In genomic region chr9:135303280-135303647, GRCh38 we compare ENCODE assay signal across 19 cellular contexts.
"Had no signal": no experiment of that assay in that cellular context is flagged by ENCODE, and none has a peak within 500 bp of the region (broad histone marks: within the 10 kb centered on the region; RNA-seq: fewer than 3 reads in every experiment).

No MANE protein-coding gene starts in this region.

- H3K4me2 ChIP-seq: smooth muscle cell had no signal

- H3K9me3 ChIP-seq: body of pancreas, mucosa of descending colon, neutrophil, thoracic aorta, upper lobe of right lung had no signal

- H3K27ac ChIP-seq: body of pancreas, dorsolateral prefrontal cortex, neutrophil, thoracic aorta, upper lobe of right lung, WERI-Rb-1 had no signal

- ATAC-seq: activated T-cell treated with anti-CD3 and anti-CD28 coated beads, Interleukin-2, amount 50 U/mL, for 72 hours; body of pancreas; left ventricle myocardium superior; mucosa of descending colon; sciatic nerve; stimulated activated memory B cell treated with anti-CD40 and anti-IgM and Interleukin-4, amounts not matched to agents 10 μg/mL and 1 μg/mL and 100 μg/mL, for 72 hours; upper lobe of right lung had no signal

- H3K4me1 ChIP-seq: upper lobe of right lung had no signal

- H3K27me3 ChIP-seq: body of pancreas had no signal

- H3K36me3 ChIP-seq: neutrophil, thoracic aorta, upper lobe of right lung, WERI-Rb-1 had no signal

- H3K4me3 ChIP-seq: body of pancreas, mucosa of descending colon, smooth muscle cell, thoracic aorta, upper lobe of right lung had no signal

- DNase-seq: activated CD4-positive, alpha-beta T cell treated with anti-CD3 and anti-CD28 coated beads for 1 hour; activated CD4-positive, alpha-beta T cell treated with anti-CD3 and anti-CD28 coated beads, Interleukin-2, amount 50 U/mL, for 48 hours; activated naive CD8-positive, alpha-beta T cell treated with anti-CD3 and anti-CD28 coated beads, Interleukin-2, amount 10 ng/mL, durations not matched to agents 7 days and 5 days; activated T-cell treated with anti-CD3 and anti-CD28 coated beads, Interleukin-2, amount 50 U/mL, for 72 hours; amygdala; body of pancreas; caudate nucleus; dorsolateral prefrontal cortex; left ventricle myocardium superior; mucosa of descending colon; naive B cell; stimulated activated CD4-positive, alpha-beta T cell treated with anti-CD3 and anti-CD28 coated beads, Interleukin-4, amount 100 ng/mL, for 24 hours; upper lobe of right lung; WERI-Rb-1 had no signal
